Comparison of ENCODE assay signal across 7 cellular contexts in the genomic region with DNA sequence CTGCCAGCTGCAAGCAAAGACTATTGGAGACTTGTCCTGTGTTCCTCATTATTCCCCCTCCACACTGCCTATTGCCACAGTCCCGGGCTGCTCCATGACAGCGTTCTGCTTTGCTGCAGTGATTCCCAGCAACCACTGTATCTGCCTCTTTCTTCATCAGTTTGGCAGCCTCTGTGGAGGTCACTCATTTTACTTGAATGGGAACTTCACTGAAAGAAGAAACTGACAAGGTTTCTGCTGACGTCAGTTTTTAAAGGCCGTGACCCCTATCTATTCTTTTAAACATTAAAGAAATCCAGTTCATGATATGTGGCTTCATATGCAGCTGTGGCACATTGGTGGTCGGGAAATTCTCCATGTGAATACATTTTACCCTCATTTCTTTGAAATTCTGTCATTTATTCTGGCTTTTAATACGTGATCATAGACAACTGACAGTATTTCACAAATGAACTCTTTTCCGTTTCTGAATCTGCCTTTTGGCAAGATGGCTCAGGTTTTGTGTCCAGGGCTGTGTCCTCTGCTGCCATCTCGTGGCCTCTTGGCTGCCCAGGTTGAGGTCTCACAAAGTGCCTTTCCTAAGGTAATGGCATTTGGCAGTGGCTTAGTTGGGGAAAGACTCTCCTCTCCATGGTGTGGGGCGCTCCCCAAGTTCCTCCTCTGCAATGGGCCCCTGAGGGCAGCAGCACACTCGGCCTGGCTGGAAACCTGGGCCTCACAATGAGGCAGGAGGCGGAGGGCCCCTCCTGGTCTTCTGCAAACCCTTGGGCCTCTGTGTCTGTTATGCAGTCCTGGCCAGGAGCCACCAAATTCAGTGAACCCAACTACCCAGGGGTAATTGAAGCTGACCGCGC. TPM values are rescaled to one million over a fixed set of nuclear protein-coding genes. Genes with fewer than 3 reads are reported as not detected.
DNase-seq lines count a peak whose midpoint lies in the region; ATAC-seq, FAIRE-seq and TF ChIP-seq lines count a peak whose summit lies in the region.

No MANE protein-coding gene starts in this region.

- no peak for TF ChIP-seq POLR2A in GM12891 (IDR thresholded peaks at IDR 0.05; ENCODE audit: low read depth, low read length)

- peaks cover 4 to 6% of the 10 kb centered on the region in 2 donors for H3K4me1 ChIP-seq in small intestine (ENCODE audit: control insufficient read depth in 2 of 2, insufficient read depth in 1 of 2, low read depth in 1 of 2, low read length in 1 of 2)

- H3K4me3 ChIP-seq in brain microvascular endothelial cell (ENCODE audit: low read depth, low read length) (no peak overlapping the region), small intestine (ENCODE audit: low read depth in 1 of 2, low read length in 2 of 2) (no peak overlapping the region)

- FAIRE-seq in GM12891 (lab: Jason Lieb, UNC), result peak; percentile 31
- no peak for FAIRE-seq in small intestine (lab: Jason Lieb, UNC)

- no peak for ATAC-seq in HG03354 (IDR thresholded peaks at IDR 0.05; ENCODE audit: poor library complexity, severe bottlenecking, unreplicated experiment)

- 12 to 26% (median 23%) methylated on average over 13 of the region's 13 CpGs for WGBS in small intestine, 3 donors

- H3K36me3 ChIP-seq in brain microvascular endothelial cell (replicated peaks) (no peaks in the 10 kb centered on the region), small intestine (ENCODE audit: control insufficient read depth in 2 of 2, insufficient read depth in 2 of 2, low read length in 2 of 2) (no peaks in the 10 kb centered on the region)

- no peak for DNase-seq in GM12891 (ENCODE audit: insufficient read length, low spot score)
- DNase-seq in NCI-H2081 treated with DMSO at 0.1 percent for 48 hours (lab: John Stamatoyannopoulos, UW), result peak; percentile 15
- peak; percentile 71 for DNase-seq in UCSD-AML1 (lab: John Stamatoyannopoulos, UW; ENCODE audit: unreplicated experiment)
- DNase-seq in brain microvascular endothelial cell, result peak; percentile 74
- DNase-seq in iPS-NIHi7 (ENCODE audit: extremely low spot score), result peak; percentile 82
- DNase-seq in small intestine, result peak; percentile 85

- in situ Hi-C loops in brain microvascular endothelial cell (cut with HindIII; ENCODE audit: low pct_ligation_motif_present, low sequenced_read_pairs), result no loop called here

- TF ChIP-seq CTCF in brain microvascular endothelial cell (IDR thresholded peaks at IDR 0.05; ENCODE audit: low read depth, low read length, missing control alignments), result peak; percentile 95

- no peaks in the 10 kb centered on the region for H3K9me3 ChIP-seq in small intestine (ENCODE audit: control insufficient read depth, low read depth)

- no peaks in the 10 kb centered on the region for H3K27me3 ChIP-seq in brain microvascular endothelial cell (replicated peaks)
- H3K27me3 ChIP-seq in small intestine (ENCODE audit: control insufficient read depth in 2 of 2, insufficient read depth in 2 of 2, low read length in 2 of 2), result no peaks in the 10 kb centered on the region

- H3K27ac ChIP-seq in brain microvascular endothelial cell (peak overlapping the region; percentile 8), small intestine (ENCODE audit: low read depth in 1 of 2, low read length in 1 of 2) (peak overlapping the region in 1 of 2 donors; percentile 70)

TF ChIP-seq in GM12891, 5 proteins besides CTCF, POLR2A, EP300 and RAD21:
- TF ChIP-seq POU2F2 (IDR thresholded peaks at IDR 0.05; ENCODE audit: low read depth, low read length) (peak; percentile 33; the same call in 1 of the 2 replicates), POLR2AphosphoS5 (IDR thresholded peaks at IDR 0.05; ENCODE audit: low read depth, low read length) (no peak)

RNA-seq across cellular contexts. Expression of a gene that starts 5.9 kb away (rescaled TPM):
- not detected for polyA plus RNA-seq in GM12891 (2012; ENCODE audit: low read depth, missing spikeins)
- polyA plus RNA-seq in small intestine, result 100 to 1,000 TPM in 2 of 3 donors, 10 to 100 TPM in 1; 57.9 to 245 (median 133) TPM

RNA-seq across cellular contexts. Expression of a gene that starts 8.3 kb away (rescaled TPM):
- polyA plus RNA-seq in GM12891 (2012; ENCODE audit: low read depth, missing spikeins), result 1.5 TPM
- 10 to 100 TPM; 56.0 to 69.8 (median 63.2) TPM for polyA plus RNA-seq in small intestine

RNA-seq across cellular contexts. Expression of a gene that starts 36.6 kb away (rescaled TPM):
- polyA plus RNA-seq in GM12891 (2012; ENCODE audit: low read depth, missing spikeins), result 0.05 TPM
- polyA plus RNA-seq in small intestine, result 10 to 100 TPM in 1 of 3 donors, 1 to 10 TPM in 2; 2.2 to 10.8 (median 3.5) TPM

RNA-seq across cellular contexts. Expression of a gene that starts 49.1 kb away (rescaled TPM):
- not detected for polyA plus RNA-seq in GM12891 (2012; ENCODE audit: low read depth, missing spikeins)
- not detected for polyA plus RNA-seq in small intestine

RNA-seq across cellular contexts. Expression of a gene that starts 49.1 kb away (rescaled TPM):
- not detected for polyA plus RNA-seq in GM12891 (2012; ENCODE audit: low read depth, missing spikeins)
- polyA plus RNA-seq in small intestine, result not detected
